24 cellular contexts compared by ENCODE assay signal in the genomic region with DNA sequence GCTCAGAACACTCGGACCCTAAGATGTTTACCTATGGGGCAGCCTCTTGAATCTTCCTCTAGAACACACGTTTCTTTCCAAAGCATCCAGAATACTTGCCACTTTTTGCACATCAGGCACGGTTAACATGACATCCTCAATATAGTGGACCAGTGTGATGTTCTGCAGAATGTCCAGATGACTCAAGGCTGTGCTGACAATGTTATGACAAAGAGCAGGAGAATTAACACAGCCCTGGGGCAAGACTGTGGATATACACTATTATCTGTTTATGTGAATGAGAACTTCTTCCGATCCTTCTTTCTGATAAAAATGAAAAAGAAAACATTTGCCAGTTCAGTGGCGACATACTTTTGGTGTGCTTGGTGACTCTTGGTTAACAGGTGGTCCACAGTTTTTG.
"Had no signal": no experiment of that assay in that cellular context is flagged by ENCODE, and none has a peak within 500 bp of the region (broad histone marks: within the 10 kb centered on the region; RNA-seq: fewer than 3 reads in every experiment).

No MANE protein-coding gene starts in this region.

- H3K4me1 ChIP-seq: body of pancreas, prostate gland had no signal

- H3K4me3 Mint-ChIP-seq: activated B cell treated with CpG ODN at 0.5 μM for 24 hours; activated CD4-positive, alpha-beta memory T cell treated with anti-CD3 and anti-CD28 coated beads for 36 hours; activated CD4-positive, alpha-beta T cell treated with anti-CD3 and anti-CD28 coated beads for 36 hours; activated naive CD4-positive, alpha-beta T cell treated with anti-CD3 and anti-CD28 coated beads for 36 hours; activated naive CD8-positive, alpha-beta T cell treated with anti-CD3 and anti-CD28 coated beads, Interleukin-2, amount 10 ng/mL, durations not matched to agents 7 days and 5 days; nephron; T-helper 2 cell treated with Interferon-gamma antibody and Interleukin-4, amounts not matched to agents 5 μg/mL and 100 μg/mL, for 36 hours had no signal

- H3K36me3 Mint-ChIP-seq: activated CD4-positive, alpha-beta memory T cell treated with anti-CD3 and anti-CD28 coated beads for 36 hours; activated naive CD8-positive, alpha-beta T cell treated with anti-CD3 and anti-CD28 coated beads, Interleukin-2, amount 10 ng/mL, durations not matched to agents 7 days and 5 days had no signal

- H3K4me1 Mint-ChIP-seq: activated B cell treated with CpG ODN at 0.5 μM for 24 hours; activated naive CD8-positive, alpha-beta T cell treated with anti-CD3 and anti-CD28 coated beads, Interleukin-2, amount 10 ng/mL, durations not matched to agents 7 days and 5 days; nephron had no signal

- H3K27me3 ChIP-seq: body of pancreas, cardiac muscle cell, neutrophil, ovary, upper lobe of right lung had no signal

- H3K27ac ChIP-seq: body of pancreas, cardiac muscle cell, neutrophil, ovary, prostate gland, upper lobe of right lung had no signal

- H3K9me3 ChIP-seq: body of pancreas, neutrophil, ovary, prostate gland, upper lobe of right lung had no signal

- H3K27ac Mint-ChIP-seq: activated B cell treated with CpG ODN at 0.5 μM for 24 hours; activated CD4-positive, alpha-beta memory T cell treated with anti-CD3 and anti-CD28 coated beads for 36 hours; activated CD4-positive, alpha-beta T cell treated with anti-CD3 and anti-CD28 coated beads for 36 hours; activated naive CD4-positive, alpha-beta T cell treated with anti-CD3 and anti-CD28 coated beads for 36 hours; activated naive CD8-positive, alpha-beta T cell treated with anti-CD3 and anti-CD28 coated beads, Interleukin-2, amount 10 ng/mL, durations not matched to agents 7 days and 5 days; nephron; T-helper 2 cell treated with Interferon-gamma antibody and Interleukin-4, amounts not matched to agents 5 μg/mL and 100 μg/mL, for 36 hours had no signal

- DNase-seq: activated B cell treated with CpG ODN at 0.5 μM for 24 hours; activated CD4-positive, alpha-beta memory T cell treated with anti-CD3 and anti-CD28 coated beads for 36 hours; activated CD4-positive, alpha-beta T cell treated with anti-CD3 and anti-CD28 coated beads for 36 hours; activated naive CD4-positive, alpha-beta T cell treated with anti-CD3 and anti-CD28 coated beads for 36 hours; activated naive CD8-positive, alpha-beta T cell treated with anti-CD3 and anti-CD28 coated beads, Interleukin-2, amount 10 ng/mL, durations not matched to agents 7 days and 5 days; activated T-cell treated with anti-CD3 and anti-CD28 coated beads, Interleukin-2, amount 50 U/mL, for 48 hours; anterior cingulate cortex; body of pancreas; dermis blood vessel endothelial cell; effector CD8-positive, alpha-beta T cell; erythroblast; hippocampal formation; kidney glomerular epithelial cell; left ventricle myocardium superior; mammary epithelial cell; ovary; stimulated activated CD4-positive, alpha-beta T cell treated with anti-CD3 and anti-CD28 coated beads, Interleukin-4, amount 100 ng/mL, for 24 hours; stimulated activated naive CD4-positive, alpha-beta T cell treated with Interleukin-2 at 50 U/mL for 16 hours; upper lobe of right lung had no signal

- H3K4me3 ChIP-seq: body of pancreas, cardiac muscle cell, ovary, prostate gland, upper lobe of right lung had no signal

- ATAC-seq: activated CD4-positive, alpha-beta T cell treated with anti-CD3 and anti-CD28 coated beads for 36 hours; body of pancreas; left ventricle myocardium superior; upper lobe of right lung had no signal

- H3K9me3 Mint-ChIP-seq: activated CD4-positive, alpha-beta memory T cell treated with anti-CD3 and anti-CD28 coated beads for 36 hours; activated naive CD4-positive, alpha-beta T cell treated with anti-CD3 and anti-CD28 coated beads for 36 hours; activated naive CD8-positive, alpha-beta T cell treated with anti-CD3 and anti-CD28 coated beads, Interleukin-2, amount 10 ng/mL, durations not matched to agents 7 days and 5 days; T-helper 2 cell treated with Interferon-gamma antibody and Interleukin-4, amounts not matched to agents 5 μg/mL and 100 μg/mL, for 36 hours had no signal

- H3K36me3 ChIP-seq: cardiac muscle cell, neutrophil, ovary, prostate gland, upper lobe of right lung had no signal
